Comparison of ENCODE assay signal across 30 cellular contexts in genomic region chr4:10816571-10816970, GRCh38.
"Had no signal": no experiment of that assay in that cellular context is flagged by ENCODE, and none has a peak within 500 bp of the region (broad histone marks: within the 10 kb centered on the region; RNA-seq: fewer than 3 reads in every experiment).

No MANE protein-coding gene starts in this region.

- H3K9me3 Mint-ChIP-seq: activated T-cell treated with anti-CD3 and anti-CD28 coated beads, Interleukin-2, amount 50 U/mL, for 24 hours; dendritic cell treated with granulocyte-macrophage colony-stimulating factor and Interleukin-4, amounts not matched to agents 40 ng/mL and 50 ng/mL, for 4 days; endodermal cell had no signal

- H3K4me3 Mint-ChIP-seq: activated CD4-positive, alpha-beta memory T cell treated with anti-CD3 and anti-CD28 coated beads, Interleukin-2, amount 10 ng/mL, durations not matched to agents 7 days and 5 days; activated CD4-positive, alpha-beta T cell treated with anti-CD3 and anti-CD28 coated beads, Interleukin-2, amount 10 ng/mL, durations not matched to agents 7 days and 5 days; activated naive CD8-positive, alpha-beta T cell; activated T-cell treated with anti-CD3 and anti-CD28 coated beads, Interleukin-2, amount 50 U/mL, for 24 hours; activated T-helper 17 cell treated with anti-CD3 and anti-CD28 coated beads, Interleukin-2, amount 50 U/mL, for 72 hours; central memory CD8-positive, alpha-beta T cell; dendritic cell treated with granulocyte-macrophage colony-stimulating factor and Interleukin-4, amounts not matched to agents 40 ng/mL and 50 ng/mL, for 4 days; endodermal cell had no signal

- H3K36me3 ChIP-seq: brain microvascular endothelial cell, gastrocnemius medialis, heart right ventricle had no signal

- H3K4me1 Mint-ChIP-seq: activated CD4-positive, alpha-beta memory T cell treated with anti-CD3 and anti-CD28 coated beads, Interleukin-2, amount 10 ng/mL, durations not matched to agents 7 days and 5 days; activated CD4-positive, alpha-beta T cell treated with anti-CD3 and anti-CD28 coated beads, Interleukin-2, amount 10 ng/mL, durations not matched to agents 7 days and 5 days; activated T-helper 17 cell treated with anti-CD3 and anti-CD28 coated beads, Interleukin-2, amount 50 U/mL, for 72 hours; central memory CD8-positive, alpha-beta T cell; endodermal cell had no signal

- DNase-seq: activated CD4-positive, alpha-beta memory T cell treated with anti-CD3 and anti-CD28 coated beads, Interleukin-2, amount 10 ng/mL, durations not matched to agents 7 days and 5 days; activated CD4-positive, alpha-beta T cell treated with anti-CD3 and anti-CD28 coated beads for 1 hour; activated CD4-positive, alpha-beta T cell treated with anti-CD3 and anti-CD28 coated beads for 4 hours; activated CD4-positive, alpha-beta T cell treated with anti-CD3 and anti-CD28 coated beads, Interleukin-2, amount 10 ng/mL, durations not matched to agents 7 days and 5 days; activated CD4-positive, alpha-beta T cell treated with anti-CD3 and anti-CD28 coated beads, Interleukin-2, amount 50 U/mL, for 4 hours; activated CD4-positive, CD25-positive, alpha-beta regulatory T cell; activated CD8-positive, alpha-beta memory T cell treated with anti-CD3 and anti-CD28 coated beads, Interleukin-2, amount 50 U/mL, for 48 hours; activated effector memory CD4-positive, alpha-beta T cell treated with Interleukin-2 at 50 U/mL for 16 hours; activated gamma-delta T cell treated with Interleukin-2 at 50 U/mL for 16 hours; activated naive CD4-positive, alpha-beta T cell treated with anti-CD3 and anti-CD28 coated beads, Interleukin-2, amount 50 U/mL, for 16 hours; activated naive CD4-positive, alpha-beta T cell treated with Interleukin-2 at 50 U/mL for 16 hours; activated T-cell treated with anti-CD3 and anti-CD28 coated beads for 4 hours; activated T-cell treated with anti-CD3 and anti-CD28 coated beads, Interleukin-2, amount 50 U/mL, for 24 hours; amniotic stem cell; brain microvascular endothelial cell; dorsolateral prefrontal cortex; effector memory CD4-positive, alpha-beta T cell; endodermal cell; foreskin fibroblast; gastrocnemius medialis; heart right ventricle; T-helper 2 cell had no signal

- H3K27me3 ChIP-seq: brain microvascular endothelial cell, dorsolateral prefrontal cortex, gastrocnemius medialis, heart right ventricle had no signal

- H3K4me3 ChIP-seq: coronary artery, gastrocnemius medialis, heart right ventricle had no signal

- H3K27ac ChIP-seq: brain microvascular endothelial cell, coronary artery, gastrocnemius medialis, heart right ventricle had no signal

- H3K36me3 Mint-ChIP-seq: activated naive CD8-positive, alpha-beta T cell had no signal

- H3K27me3 Mint-ChIP-seq: activated CD4-positive, alpha-beta memory T cell treated with anti-CD3 and anti-CD28 coated beads, Interleukin-2, amount 10 ng/mL, durations not matched to agents 7 days and 5 days; activated CD4-positive, alpha-beta T cell treated with anti-CD3 and anti-CD28 coated beads, Interleukin-2, amount 10 ng/mL, durations not matched to agents 7 days and 5 days; activated naive CD8-positive, alpha-beta T cell; activated T-cell treated with anti-CD3 and anti-CD28 coated beads, Interleukin-2, amount 50 U/mL, for 24 hours; activated T-helper 17 cell treated with anti-CD3 and anti-CD28 coated beads, Interleukin-2, amount 50 U/mL, for 72 hours; central memory CD8-positive, alpha-beta T cell had no signal

- FAIRE-seq: astrocyte, bronchial epithelial cell had no signal

- ATAC-seq: activated T-helper 17 cell treated with anti-CD3 and anti-CD28 coated beads, Interleukin-2, amount 50 U/mL, for 72 hours; esophagus mucosa; gastrocnemius medialis; heart right ventricle had no signal

- H3K9me3 ChIP-seq: gastrocnemius medialis, heart right ventricle had no signal

- H3K27ac Mint-ChIP-seq: activated CD4-positive, alpha-beta memory T cell treated with anti-CD3 and anti-CD28 coated beads, Interleukin-2, amount 10 ng/mL, durations not matched to agents 7 days and 5 days; activated CD4-positive, alpha-beta T cell treated with anti-CD3 and anti-CD28 coated beads, Interleukin-2, amount 10 ng/mL, durations not matched to agents 7 days and 5 days; activated naive CD8-positive, alpha-beta T cell; activated T-cell treated with anti-CD3 and anti-CD28 coated beads, Interleukin-2, amount 50 U/mL, for 24 hours; activated T-helper 17 cell treated with anti-CD3 and anti-CD28 coated beads, Interleukin-2, amount 50 U/mL, for 72 hours; dendritic cell treated with granulocyte-macrophage colony-stimulating factor and Interleukin-4, amounts not matched to agents 40 ng/mL and 50 ng/mL, for 4 days; endodermal cell had no signal

- H3K4me1 ChIP-seq: gastrocnemius medialis had no signal
